Comparison of ENCODE assay signal across 8 cellular contexts in genomic region chr15:55742498-55742926, GRCh38. TPM values are rescaled to one million over a fixed set of nuclear protein-coding genes. Genes with fewer than 3 reads are reported as not detected.
A peak's percentile ranks its signal among the peaks of the same experiment; 100 is the strongest.
DNase-seq lines count a peak whose midpoint lies in the region; ATAC-seq and TF ChIP-seq lines count a peak whose summit lies in the region.

No MANE protein-coding gene starts in this region.

- under 1% methylated on average over 52 of the region's 52 CpGs for WGBS in HUES64
- 0% methylated on average over 21 to 52 of the region's 52 CpGs for WGBS in psoas muscle, 3 donors

- peak overlapping the region; percentile 62 for H3K4me3 Mint-ChIP-seq in activated T-cell treated with anti-CD3 and anti-CD28 coated beads, Interleukin-2, amount 50 U/mL, for 24 hours

- DNase-seq in EH (ENCODE audit: low read depth) = peak; percentile 36
- peak; percentile 44 for DNase-seq in activated T-cell treated with anti-CD3 and anti-CD28 coated beads, Interleukin-2, amount 50 U/mL, for 24 hours
- peak; percentile 44 to 61 for DNase-seq in cardiac muscle cell (ENCODE audit: low read depth in 1 of 2, low spot score in 1 of 2)
- DNase-seq in psoas muscle = peak in 1 of 2 donors; percentile 61
- no peak for DNase-seq in NCI-H446 treated with DMSO at 0.1 percent for 48 hours (lab: John Stamatoyannopoulos, UW)
- no peak for DNase-seq in iPS-NIHi11 (ENCODE audit: low spot score)

- H3K27ac ChIP-seq in HUES64 (ENCODE audit: low read depth, low read length) (no peak overlapping the region), cardiac muscle cell (peak overlapping the region; percentile 95), psoas muscle (peak overlapping the region; percentile 55)

- peaks cover 32% of the 10 kb centered on the region for H3K4me1 ChIP-seq in HUES64 (ENCODE audit: insufficient read depth, low read length)
- peaks cover 34% of the 10 kb centered on the region for H3K4me1 ChIP-seq in cardiac muscle cell (ENCODE audit: low read depth)
- no peaks in the 10 kb centered on the region for H3K4me1 ChIP-seq in psoas muscle

- H3K27me3 ChIP-seq in HUES64 (ENCODE audit: insufficient read depth, low read length) (peaks cover 91% of the 10 kb centered on the region), cardiac muscle cell (no peaks in the 10 kb centered on the region), psoas muscle (ENCODE audit: insufficient read depth in 3 of 3, low read length in 2 of 3) (peaks cover 0 to 17% (median 3%) of the 10 kb centered on the region in 3 donors)

- H3K9ac ChIP-seq in HUES64 (ENCODE audit: low read depth, low read length) = peak overlapping the region; percentile 83

- H3K27ac Mint-ChIP-seq in activated T-cell treated with anti-CD3 and anti-CD28 coated beads, Interleukin-2, amount 50 U/mL, for 24 hours = no peak overlapping the region

- H3K9me3 Mint-ChIP-seq in activated T-cell treated with anti-CD3 and anti-CD28 coated beads, Interleukin-2, amount 50 U/mL, for 24 hours = no peaks in the 10 kb centered on the region

- TF ChIP-seq CTCF in cardiac muscle cell (IDR thresholded peaks at IDR 0.05; ENCODE audit: low read depth, low read length) (no peak), psoas muscle (IDR thresholded peaks at IDR 0.05) (no peak)

- peaks cover 32% of the 10 kb centered on the region for H3K27me3 Mint-ChIP-seq in activated T-cell treated with anti-CD3 and anti-CD28 coated beads, Interleukin-2, amount 50 U/mL, for 24 hours

- H3K36me3 Mint-ChIP-seq in activated T-cell treated with anti-CD3 and anti-CD28 coated beads, Interleukin-2, amount 50 U/mL, for 24 hours (ENCODE audit: low read depth) = no peaks in the 10 kb centered on the region

- ATAC-seq in psoas muscle = peak; percentile 45 to 68 (median 64)
- ATAC-seq in HG02798 (IDR thresholded peaks at IDR 0.05; ENCODE audit: poor library complexity, unreplicated experiment) = no peak

- peaks cover 3% of the 10 kb centered on the region; the same call in 1 of the 2 replicates for H3K36me3 ChIP-seq in HUES64 (ENCODE audit: insufficient read depth, low read length)
- H3K36me3 ChIP-seq in cardiac muscle cell = no peaks in the 10 kb centered on the region
- no peaks in the 10 kb centered on the region for H3K36me3 ChIP-seq in psoas muscle (ENCODE audit: insufficient read depth in 1 of 2, low read depth in 1 of 2)

- intact Hi-C loops in psoas muscle (cut with DNase I) = no loop called here

- H3K4me1 Mint-ChIP-seq in activated T-cell treated with anti-CD3 and anti-CD28 coated beads, Interleukin-2, amount 50 U/mL, for 24 hours (ENCODE audit: low read depth) = peaks cover 3% of the 10 kb centered on the region

- H3K4me3 ChIP-seq in HUES64 (ENCODE audit: low read length) (peak overlapping the region; percentile 65), cardiac muscle cell (peak overlapping the region; percentile 99), psoas muscle (peak overlapping the region; percentile 92)

- H3K9me3 ChIP-seq in HUES64 (ENCODE audit: insufficient read depth, low read depth, low read length) (no peaks in the 10 kb centered on the region), cardiac muscle cell (ENCODE audit: low read depth) (no peaks in the 10 kb centered on the region), psoas muscle (no peaks in the 10 kb centered on the region)

RNA-seq across cellular contexts. Expression of gene PRTG, which starts 0.4 kb away (rescaled TPM):
- polyA plus RNA-seq in HUES64 (2013, experiment 1 of 2) = 57.8 TPM
- polyA plus RNA-seq in HUES64 (2013, experiment 2 of 2) = 75.2 TPM
- total RNA-seq in cardiac muscle cell (48.0 and 93.8 TPM in 2 replicates), psoas muscle (1 to 10 TPM in 2 of 4 donors, under 1 TPM in 2; 0.46 to 1.1 (median 1.00) TPM)
- polyA plus RNA-seq in cardiac muscle cell (16.1 and 24.7 TPM in 2 replicates), psoas muscle (under 1 TPM; 0.15 to 0.25 (median 0.17) TPM)

Comparison
In these comparisons a context has a peak if more than half of its experiments do, and no peak if none do; other contexts are left out.
1. DNase-seq: peak in EH (single experiment), activated T-cell treated with anti-CD3 and anti-CD28 coated beads, Interleukin-2, amount 50 U/mL, for 24 hours (single experiment) and cardiac muscle cell (2 of 2); none in NCI-H446 treated with DMSO at 0.1 percent for 48 hours (single experiment) and iPS-NIHi11 (single experiment).
2. RNA of gene PRTG, which starts 0.4 kb away (total RNA-seq): 48.0 to 93.8 TPM in cardiac muscle cell; 0.46 to 1.1 TPM in psoas muscle; every median in the first group is over 10 times any median in the second.
3. Peak in every context shown above with its lines, with median percentiles within 50 percentile points of each other: H3K4me3 ChIP-seq.